In the genomic region with DNA sequence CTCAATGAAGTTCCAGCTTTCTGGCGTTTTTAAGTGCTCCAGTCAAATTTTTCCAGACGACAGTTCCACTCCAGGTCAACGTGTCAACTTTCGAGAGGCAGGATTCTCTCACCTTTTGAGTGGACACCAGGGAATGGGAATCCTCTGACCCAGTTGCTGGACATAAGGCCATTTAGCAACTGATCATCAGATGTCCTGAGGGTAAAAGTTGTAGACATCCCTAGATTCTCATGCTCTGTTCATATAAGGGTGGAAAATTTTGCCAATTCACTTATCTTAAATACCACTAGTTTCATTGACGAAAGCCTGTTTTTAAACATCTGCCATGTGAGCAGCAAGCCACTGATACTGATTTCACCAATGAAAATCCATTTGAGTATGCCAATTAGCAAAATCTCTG, we compare ENCODE assay signal across 17 cellular contexts.
A peak's percentile ranks its signal among the peaks of the same experiment; 100 is the strongest.
DNase-seq lines count a peak whose midpoint lies in the region; ATAC-seq and TF ChIP-seq lines count a peak whose summit lies in the region.
"Had no signal": no experiment of that assay in that cellular context is flagged by ENCODE, and none has a peak within 500 bp of the region (broad histone marks: within the 10 kb centered on the region; RNA-seq: fewer than 3 reads in every experiment).

No MANE protein-coding gene starts in this region.

- H3K4me1 ChIP-seq in H9 (ENCODE audit: insufficient read depth, low read length) (no peaks in the 10 kb centered on the region), SJCRH30 (peaks cover 13% of the 10 kb centered on the region), trophoblast cell (ENCODE audit: control insufficient read depth in 1 of 2, insufficient read depth in 2 of 2, low read length in 2 of 2) (peaks cover 0 to 4% of the 10 kb centered on the region in 2 experiments), stomach (no peaks in the 10 kb centered on the region)

- no peaks in the 10 kb centered on the region for H3K79me2 ChIP-seq in H9 (ENCODE audit: insufficient read depth, low read length)
- H3K79me2 ChIP-seq in trophoblast cell (ENCODE audit: control insufficient read depth, insufficient read depth, low read length, poor library complexity), result no peaks in the 10 kb centered on the region

- peaks cover 1% of the 10 kb centered on the region; the same call in 1 of the 2 replicates for H3K27me3 Mint-ChIP-seq in H9 (ENCODE audit: low read depth)
- H3K27me3 Mint-ChIP-seq: B cell; CD4-positive, alpha-beta T cell had no signal

- H3K23me2 ChIP-seq in H9 (ENCODE audit: insufficient read length, low read depth, low read length, poor library complexity, severe bottlenecking), result no peaks in the 10 kb centered on the region

- H3K36me3 Mint-ChIP-seq in H9 (ENCODE audit: insufficient read depth in 1 of 3, low read depth in 3 of 3), result no peaks in the 10 kb centered on the region
- H3K36me3 Mint-ChIP-seq: CD8-positive, alpha-beta T cell had no signal

- H4K12ac ChIP-seq in trophoblast cell (ENCODE audit: low read depth, low read length), result no peak overlapping the region

- H4K8ac ChIP-seq in H9 (replicated peaks; ENCODE audit: insufficient read length, low read depth, low read length), result no peak overlapping the region
- no peak overlapping the region for H4K8ac ChIP-seq in trophoblast cell (ENCODE audit: low read depth, low read length)

- H3K4me3 ChIP-seq in SJCRH30 (no peak overlapping the region), trophoblast cell (ENCODE audit: low read depth, low read length) (no peak overlapping the region), stomach (no peak overlapping the region)
- H3K4me3 ChIP-seq: A549; BLaER1 treated with 17β-estradiol and CSF1 and Interleukin-3, amounts not matched to agents 10 nM and 100 nM had no signal

- H3K9ac ChIP-seq in H9 (ENCODE audit: extremely low read depth, insufficient read length, low read length) (no peak overlapping the region), trophoblast cell (ENCODE audit: low read length) (peak overlapping the region; percentile 0)
- H3K9ac ChIP-seq: BLaER1 treated with 17β-estradiol and CSF1 and Interleukin-3, amounts not matched to agents 10 nM and 100 nM had no signal

- H2BK5ac ChIP-seq in H9 (ENCODE audit: insufficient read length, low read length), result peak overlapping the region; percentile 53
- no peak overlapping the region for H2BK5ac ChIP-seq in trophoblast cell (ENCODE audit: low read depth, low read length, poor library complexity)

- H2BK120ac ChIP-seq in H9 (ENCODE audit: low read depth, low read length, poor library complexity, severe bottlenecking) (no peak overlapping the region), trophoblast cell (ENCODE audit: insufficient read depth, low read length, poor library complexity) (no peak overlapping the region)

- H4K5ac ChIP-seq in H9 (ENCODE audit: insufficient read length, low read depth, low read length), result no peak overlapping the region

- no CpG with 5 or more reads among the region's 5 CpGs for WGBS in H9 (ENCODE audit: extremely low coverage, insufficient read length, low lambda C conversion rate)
- WGBS in trophoblast cell (ENCODE audit: extremely low coverage, insufficient coverage, insufficient read length), result no CpG with 5 or more reads among the region's 5 CpGs
- 93 to 97% (median 95%) methylated on average over 5 of the region's 5 CpGs for WGBS in stomach, 5 donors

- H3K23ac ChIP-seq in H9 (ENCODE audit: insufficient read length, low read depth, low read length) (no peak overlapping the region), trophoblast cell (ENCODE audit: low read length) (no peak overlapping the region)

- H3K36me3 ChIP-seq in SJCRH30 (no peaks in the 10 kb centered on the region), trophoblast cell (ENCODE audit: control insufficient read depth in 1 of 2, insufficient read depth in 2 of 2, low read length in 2 of 2) (no peaks in the 10 kb centered on the region), stomach (no peaks in the 10 kb centered on the region)
- H3K36me3 ChIP-seq: BLaER1 treated with 17β-estradiol and CSF1 and Interleukin-3, amounts not matched to agents 10 nM and 100 nM had no signal

- no peak overlapping the region for H3K18ac ChIP-seq in H9 (ENCODE audit: insufficient read length, low read depth, low read length)
- H3K18ac ChIP-seq in trophoblast cell (ENCODE audit: low read length), result no peak overlapping the region

- H2AFZ ChIP-seq in H9 (ENCODE audit: low read length) (no peak overlapping the region), trophoblast cell (ENCODE audit: insufficient read depth, low read length, poor library complexity) (no peak overlapping the region)

- TF ChIP-seq POLR2A in stomach (IDR thresholded peaks at IDR 0.05), result no peak

- no peak overlapping the region for H3K4me3 Mint-ChIP-seq in H9
- H3K4me3 Mint-ChIP-seq: B cell; CD4-positive, alpha-beta T cell; CD8-positive, alpha-beta T cell had no signal

- TF ChIP-seq EP300 in stomach (IDR thresholded peaks at IDR 0.05), result no peak

- H4K20me1 ChIP-seq in H9 (ENCODE audit: control insufficient read depth, insufficient read depth, insufficient read length), result no peaks in the 10 kb centered on the region
- H4K20me1 ChIP-seq: BLaER1 treated with 17β-estradiol and CSF1 and Interleukin-3, amounts not matched to agents 10 nM and 100 nM had no signal

- H4K91ac ChIP-seq in H9 (ENCODE audit: insufficient read length, low read depth, low read length) (no peak overlapping the region), trophoblast cell (ENCODE audit: low read depth, low read length) (no peak overlapping the region)

- H3K27ac ChIP-seq in H9 (ENCODE audit: insufficient read length, low read depth, low read length) (no peak overlapping the region), SJCRH30 (peak overlapping the region; percentile 29), trophoblast cell (ENCODE audit: low read depth, low read length) (peak overlapping the region; percentile 10), stomach (no peak overlapping the region)
- H3K27ac ChIP-seq: 22Rv1; A549; BLaER1 treated with 17β-estradiol and CSF1 and Interleukin-3, amounts not matched to agents 10 nM and 100 nM; C4-2B had no signal

- H3K27me3 ChIP-seq in H9 (ENCODE audit: insufficient read depth, low read length), result no peaks in the 10 kb centered on the region
- H3K27me3 ChIP-seq in SJCRH30, result no peaks in the 10 kb centered on the region
- no peaks in the 10 kb centered on the region for H3K27me3 ChIP-seq in trophoblast cell (ENCODE audit: insufficient read depth, low read length)
- H3K27me3 ChIP-seq in stomach, result no peaks in the 10 kb centered on the region

- H3K9me3 ChIP-seq in H9 (ENCODE audit: control insufficient read depth, low read depth, low read length) (no peaks in the 10 kb centered on the region), SJCRH30 (replicated peaks) (no peaks in the 10 kb centered on the region), trophoblast cell (ENCODE audit: insufficient read depth, low read depth, low read length) (no peaks in the 10 kb centered on the region), stomach (no peaks in the 10 kb centered on the region)
- H3K9me3 ChIP-seq: A549; BLaER1 treated with 17β-estradiol and CSF1 and Interleukin-3, amounts not matched to agents 10 nM and 100 nM; Caco-2 had no signal

- no peak overlapping the region for H3K27ac Mint-ChIP-seq in H9
- H3K27ac Mint-ChIP-seq: B cell; CD4-positive, alpha-beta T cell; CD8-positive, alpha-beta T cell had no signal

- no peak for TF ChIP-seq CTCF in H9 (conservative IDR thresholded peaks at IDR 0.05)
- no peak for TF ChIP-seq CTCF in stomach (IDR thresholded peaks at IDR 0.05)

- no peaks in the 10 kb centered on the region for H3K79me1 ChIP-seq in H9 (ENCODE audit: insufficient read depth, low read depth, low read length, poor library complexity, severe bottlenecking)
- H3K79me1 ChIP-seq in trophoblast cell (ENCODE audit: low read length), result peaks cover 10% of the 10 kb centered on the region

- ATAC-seq in GM21390 (IDR thresholded peaks at IDR 0.05; ENCODE audit: unreplicated experiment), result no peak
- ATAC-seq: A549; CD8-positive, alpha-beta T cell had no signal

- no peak overlapping the region for H3T11ph ChIP-seq in H9 (ENCODE audit: low read length)

- no peak overlapping the region for H3K14ac ChIP-seq in H9 (ENCODE audit: insufficient read depth, low read length)
- no peak overlapping the region for H3K14ac ChIP-seq in trophoblast cell (ENCODE audit: low read length)

- no peak overlapping the region for H3K4ac ChIP-seq in H9 (ENCODE audit: low read depth, low read length)
- H3K4ac ChIP-seq in trophoblast cell (ENCODE audit: low read depth, low read length), result no peak overlapping the region

- no peaks in the 10 kb centered on the region for H3K9me3 Mint-ChIP-seq in H9
- H3K9me3 Mint-ChIP-seq: CD4-positive, alpha-beta T cell; CD8-positive, alpha-beta T cell had no signal

- DNase-seq in H9 (no peak), SJCRH30 (no peak), trophoblast cell (peak; percentile 78 to 97), stomach (no peak)
- DNase-seq: AML-193; Caco-2; Calu3; CD4-positive, alpha-beta T cell; CD8-positive, alpha-beta T cell; DMS79 treated with DMSO at 0.1 percent for 48 hours; GF-D8 had no signal

- intact Hi-C loops in stomach (cut with DNase I; ENCODE audit: low total_unique reads), result no loop called here

- no peak overlapping the region for H2BK20ac ChIP-seq in H9 (ENCODE audit: low read depth, low read length, poor library complexity, severe bottlenecking)

- H2BK12ac ChIP-seq in H9 (ENCODE audit: insufficient read length, low read depth, low read length) (no peak overlapping the region), trophoblast cell (ENCODE audit: low read length) (peak overlapping the region; percentile 50)

- no peak overlapping the region for H3K56ac ChIP-seq in H9 (ENCODE audit: insufficient read length, low read depth, low read length)

- no peak overlapping the region for H2BK15ac ChIP-seq in H9 (ENCODE audit: low read depth, low read length)

- H3K4me1 Mint-ChIP-seq in H9, result peaks cover 9 to 10% of the 10 kb centered on the region in 2 experiments
- H3K4me1 Mint-ChIP-seq: B cell had no signal

- H3K4me2 ChIP-seq in H9 (ENCODE audit: insufficient read depth, insufficient read length, low read length) (no peak overlapping the region), trophoblast cell (ENCODE audit: low read length) (no peak overlapping the region)
- H3K4me2 ChIP-seq: A549; BLaER1 treated with 17β-estradiol and CSF1 and Interleukin-3, amounts not matched to agents 10 nM and 100 nM had no signal

- H2AK5ac ChIP-seq in H9 (ENCODE audit: insufficient read length, low read length) (no peak overlapping the region), trophoblast cell (ENCODE audit: low read length) (no peak overlapping the region)

Comparison
In these comparisons a context has a peak if more than half of its experiments do, and no peak if none do; other contexts are left out.
1. DNase-seq: peak in trophoblast cell (2 of 2); none in H9 (single experiment), SJCRH30 (0 of 2) and stomach (single experiment).
2. H3K27ac ChIP-seq: peak in SJCRH30 (single experiment) and trophoblast cell (single experiment); none in H9 (single experiment) and stomach (0 of 5).